18 cellular contexts compared by ENCODE assay signal in the genomic region with DNA sequence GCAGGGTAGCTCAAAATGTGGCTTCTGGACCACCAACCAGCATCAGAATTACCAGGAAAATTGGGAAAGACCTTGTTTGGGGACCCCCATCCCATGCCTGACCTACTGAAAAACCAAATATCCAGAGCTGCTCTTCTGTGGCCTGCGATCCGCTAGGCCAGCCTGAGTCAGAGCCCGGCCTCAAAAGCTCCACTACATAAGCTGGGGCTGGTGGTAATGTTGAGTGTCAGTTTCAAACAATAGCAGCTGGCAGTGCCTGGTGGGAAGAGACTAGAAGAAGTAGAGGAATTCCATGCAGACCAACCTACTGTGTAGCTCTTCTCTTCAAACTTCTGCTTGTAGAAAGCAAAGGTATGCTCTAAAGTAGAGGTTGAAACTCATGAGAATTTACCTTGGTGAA. TPM values are rescaled to one million over a fixed set of nuclear protein-coding genes. Genes with fewer than 3 reads are reported as not detected.
DNase-seq lines count a peak whose midpoint lies in the region; ATAC-seq and TF ChIP-seq lines count a peak whose summit lies in the region.
"Had no signal": no experiment of that assay in that cellular context is flagged by ENCODE, and none has a peak within 500 bp of the region (broad histone marks: within the 10 kb centered on the region; RNA-seq: fewer than 3 reads in every experiment).

No MANE protein-coding gene starts in this region.

- no peak overlapping the region for H4K8ac ChIP-seq in mesendoderm (ENCODE audit: low read depth, low read length)

- H3K4me1 ChIP-seq in heart left ventricle, result peaks cover 0 to 30% (median 16%) of the 10 kb centered on the region in 12 donors
- H3K4me1 ChIP-seq in neural progenitor cell, result peaks cover 17% of the 10 kb centered on the region
- H3K4me1 ChIP-seq in upper lobe of right lung, result peaks cover 5% of the 10 kb centered on the region
- no peaks in the 10 kb centered on the region for H3K4me1 ChIP-seq in mesendoderm (ENCODE audit: control insufficient read depth, low read depth, low read length)

- TF ChIP-seq POLR2A in heart left ventricle (IDR thresholded peaks at IDR 0.05), result no peak

- no peak overlapping the region for H2AK5ac ChIP-seq in mesendoderm (ENCODE audit: low read length)

- H3K4me3 Mint-ChIP-seq in neural progenitor cell, result no peak overlapping the region

- H3K4me3 ChIP-seq in heart left ventricle (no peak overlapping the region), dorsolateral prefrontal cortex (no peak overlapping the region), neural progenitor cell (no peak overlapping the region), upper lobe of right lung (no peak overlapping the region), mesendoderm (ENCODE audit: low read length) (no peak overlapping the region)

- DNase-seq in heart left ventricle (no peak), left cardiac atrium (no peak), dorsolateral prefrontal cortex (peak in 2 of 10 donors; percentile 48 to 55), neural progenitor cell (ENCODE audit: low spot score) (peak; percentile 20), upper lobe of right lung (no peak), mesendoderm (no peak)
- DNase-seq: activated CD4-positive, alpha-beta T cell treated with anti-CD3 and anti-CD28 coated beads for 4 hours; Karpas-422; left colon; NCI-H2171 treated with DMSO at 0.1 percent for 48 hours; stimulated activated CD4-positive, alpha-beta T cell treated with anti-CD3 and anti-CD28 coated beads, Interleukin-12 subunit alpha, Interleukin-12 subunit beta, amount 100 ng/mL, for 4 hours; T-helper 1 cell had no signal

- H3K23ac ChIP-seq in mesendoderm (ENCODE audit: low read length), result no peak overlapping the region

- peaks cover 0 to 17% (median 7%) of the 10 kb centered on the region in 9 donors for H3K36me3 ChIP-seq in heart left ventricle
- H3K36me3 ChIP-seq in neural progenitor cell, result no peaks in the 10 kb centered on the region
- H3K36me3 ChIP-seq in upper lobe of right lung, result peaks cover 19% of the 10 kb centered on the region
- H3K36me3 ChIP-seq in mesendoderm (ENCODE audit: control insufficient read depth, insufficient read depth, low read length), result no peaks in the 10 kb centered on the region

- intact Hi-C loops in heart left ventricle (cut with DNase I) (loop anchor here in 1 of 10 donors (10.0 kb wide), 1 partner anchor 573 kb away; no protein-coding TSS in a partner anchor), left cardiac atrium (cut with DNase I) (no loop called here), dorsolateral prefrontal cortex (cut with DNase I) (loop anchor here (5.0 to 10.0 kb wide), 3 partner anchors 69 to 133 kb away; a partner anchor contains a TSS), upper lobe of right lung (cut with DNase I) (no loop called here)

- H3K36me3 Mint-ChIP-seq in neural progenitor cell, result peaks cover 1% of the 10 kb centered on the region

- H3K27me3 ChIP-seq in heart left ventricle (no peaks in the 10 kb centered on the region), dorsolateral prefrontal cortex (no peaks in the 10 kb centered on the region), neural progenitor cell (no peaks in the 10 kb centered on the region), upper lobe of right lung (no peaks in the 10 kb centered on the region), mesendoderm (ENCODE audit: insufficient read depth, low read length, poor library complexity) (no peaks in the 10 kb centered on the region)

- no peak overlapping the region for H3K27ac Mint-ChIP-seq in neural progenitor cell

- H2AFZ ChIP-seq in neural progenitor cell (replicated peaks), result no peak overlapping the region

- H3K18ac ChIP-seq in mesendoderm (ENCODE audit: low read length), result no peak overlapping the region

- WGBS in heart left ventricle, 4 donors, result 90 to 100% (median 94%) methylated on average over 3 of the region's 3 CpGs
- WGBS in mesendoderm (ENCODE audit: extremely low coverage, insufficient coverage, low lambda C conversion rate), result no CpG with 5 or more reads among the region's 3 CpGs

- ATAC-seq in heart left ventricle, result peak in 1 of 4 donors; percentile 23
- ATAC-seq in left cardiac atrium, result no peak
- no peak for ATAC-seq in GM21723 (IDR thresholded peaks at IDR 0.05; ENCODE audit: unreplicated experiment)
- ATAC-seq in upper lobe of right lung, result no peak
- ATAC-seq in GM21360 (IDR thresholded peaks at IDR 0.05; ENCODE audit: unreplicated experiment), result no peak

- H3K79me2 ChIP-seq in neural progenitor cell (ENCODE audit: low read depth) (no peaks in the 10 kb centered on the region), mesendoderm (ENCODE audit: control insufficient read depth, insufficient read depth, low read length) (no peaks in the 10 kb centered on the region)

- no peak overlapping the region for H2BK5ac ChIP-seq in mesendoderm (ENCODE audit: low read length)

- H3K79me1 ChIP-seq in mesendoderm (ENCODE audit: low read length), result no peaks in the 10 kb centered on the region

- no peak overlapping the region for H3K4ac ChIP-seq in mesendoderm (ENCODE audit: low read depth, low read length)

- TF ChIP-seq CTCF in heart left ventricle (IDR thresholded peaks at IDR 0.05) (no peak), dorsolateral prefrontal cortex (IDR thresholded peaks at IDR 0.05 in 54 of 56, conservative IDR thresholded peaks at IDR 0.05 in 2 of 56; ENCODE audit: low read depth in 1 of 56, partially characterized antibody in 56 of 56) (no peak), neural progenitor cell (IDR thresholded peaks at IDR 0.05) (no peak), upper lobe of right lung (IDR thresholded peaks at IDR 0.05) (no peak)

- no peaks in the 10 kb centered on the region for H4K20me1 ChIP-seq in neural progenitor cell (ENCODE audit: low read depth)

- H3K9me3 ChIP-seq in heart left ventricle (no peaks in the 10 kb centered on the region), neural progenitor cell (ENCODE audit: low read depth) (no peaks in the 10 kb centered on the region), upper lobe of right lung (no peaks in the 10 kb centered on the region)

- peaks cover 22% of the 10 kb centered on the region for H3K4me1 Mint-ChIP-seq in neural progenitor cell

- no peak overlapping the region for H2BK15ac ChIP-seq in mesendoderm (replicated peaks; ENCODE audit: low read depth)

- H3K4me2 ChIP-seq in neural progenitor cell, result no peak overlapping the region
- no peak overlapping the region for H3K4me2 ChIP-seq in mesendoderm (ENCODE audit: low read length)

- no peak overlapping the region for H2BK120ac ChIP-seq in mesendoderm (ENCODE audit: low read depth, low read length)

- H3K9ac ChIP-seq in neural progenitor cell, result no peak overlapping the region
- H3K9ac ChIP-seq in mesendoderm (ENCODE audit: low read length), result no peak overlapping the region

- peak overlapping the region in 7 of 12 donors; percentile 3 to 45 (median 20) for H3K27ac ChIP-seq in heart left ventricle
- H3K27ac ChIP-seq in dorsolateral prefrontal cortex, result peak overlapping the region; percentile 29 to 93 (median 82)
- H3K27ac ChIP-seq in neural progenitor cell, result no peak overlapping the region
- H3K27ac ChIP-seq in upper lobe of right lung, result no peak overlapping the region
- H3K27ac ChIP-seq in mesendoderm (ENCODE audit: low read depth, low read length), result no peak overlapping the region

- H3K56ac ChIP-seq in mesendoderm (ENCODE audit: low read length), result no peak overlapping the region

- H3F3A ChIP-seq in neural progenitor cell (ENCODE audit: low read depth), result peaks cover 41% of the 10 kb centered on the region

- no peaks in the 10 kb centered on the region for H3K9me3 Mint-ChIP-seq in neural progenitor cell

- H4K5ac ChIP-seq in mesendoderm (ENCODE audit: low read length), result no peak overlapping the region

- peaks cover 2% of the 10 kb centered on the region for H3K27me3 Mint-ChIP-seq in neural progenitor cell (ENCODE audit: insufficient read depth, low read depth)

RNA-seq across cellular contexts. Expression of a gene that starts 52.0 kb away (rescaled TPM):
- total RNA-seq in heart left ventricle (not detected), left cardiac atrium (not detected), dorsolateral prefrontal cortex (under 1 TPM in 2 of 120 experiments, not detected in 118; 0.16 to 0.42 TPM), neural progenitor cell (ENCODE audit: low replicate concordance) (1.0 and 4.2 TPM in 2 replicates), upper lobe of right lung (6.5 TPM)
- polyA plus RNA-seq in heart left ventricle, result not detected
- polyA plus RNA-seq in mesendoderm (2013, experiment 1 of 2), result 5.4 TPM
- 5.8 TPM for polyA plus RNA-seq in mesendoderm (2013, experiment 2 of 2)
- total RNA-seq: cerebellum, fibroblast of villous mesenchyme, urinary bladder had no signal
- polyA plus RNA-seq: neural cell had no signal

Comparison
In these comparisons a context has a peak if more than half of its experiments do, and no peak if none do; other contexts are left out.
1. H3K27ac ChIP-seq: peak in heart left ventricle (7 of 12) and dorsolateral prefrontal cortex (59 of 59); none in neural progenitor cell (single experiment), upper lobe of right lung (single experiment) and mesendoderm (single experiment).
2. intact Hi-C loops: an anchor here in dorsolateral prefrontal cortex (5.0 to 10.0 kb wide); none called in left cardiac atrium and upper lobe of right lung.